Comparison of ENCODE assay signal across 1 cellular context in genomic region chr7:37208528-37208927, GRCh38.
TF ChIP-seq lines count a peak whose summit lies in the region.

No MANE protein-coding gene starts in this region.

TF ChIP-seq in WTC11, 78 proteins besides CTCF, POLR2A, EP300 and RAD21 (continued from another document):
- TF ChIP-seq ZNF425 (CRISPR knock-in tag; conservative IDR thresholded peaks at IDR 0.05) (no peak), ZNF532 (CRISPR knock-in tag; IDR thresholded peaks at IDR 0.05; ENCODE audit: borderline replicate concordance) (no peak), SMAD3 (CRISPR knock-in tag; IDR thresholded peaks at IDR 0.05; ENCODE audit: borderline replicate concordance) (no peak), PREB (CRISPR knock-in tag; IDR thresholded peaks at IDR 0.05; ENCODE audit: borderline replicate concordance) (no peak), PRRX2 (CRISPR knock-in tag; IDR thresholded peaks at IDR 0.05) (no peak), ZNF423 (CRISPR knock-in tag; IDR thresholded peaks at IDR 0.05) (no peak), PRDM15 (CRISPR knock-in tag; IDR thresholded peaks at IDR 0.05) (no peak), AFF4 (CRISPR knock-in tag; IDR thresholded peaks at IDR 0.05; ENCODE audit: borderline replicate concordance) (no peak)
